Comparison of ENCODE assay signal across 11 cellular contexts in genomic region chr15:101793981-101794380, GRCh38. TPM values are rescaled to one million over a fixed set of nuclear protein-coding genes. Genes with fewer than 3 reads are reported as not detected.
A peak's percentile ranks its signal among the peaks of the same experiment; 100 is the strongest.
DNase-seq lines count a peak whose midpoint lies in the region; FAIRE-seq and TF ChIP-seq lines count a peak whose summit lies in the region.
"Not testable (repeated sequence)": the region's sequence is repeated elsewhere in the genome, so short reads cannot be mapped to it uniquely, and the experiment has no call there.
"Had no signal": no experiment of that assay in that cellular context is flagged by ENCODE, and none has a peak within 500 bp of the region (broad histone marks: within the 10 kb centered on the region; RNA-seq: fewer than 3 reads in every experiment).

No MANE protein-coding gene starts in this region.

- DNase-seq in ELR (ENCODE audit: low read depth) (peak; percentile 42), M059J (ENCODE audit: low read depth) (peak; percentile 26), NCI-H526 treated with DMSO at 0.1 percent for 48 hours (lab: John Stamatoyannopoulos, UW) (peak; percentile 58)
- DNase-seq in SJSA1 (ENCODE audit: low read depth in 1 of 2, low spot score in 2 of 2); urothelium cell line (ENCODE audit: low spot score): not testable (repeated sequence)

- H3K36me3 ChIP-seq in SJSA1 = not testable (repeated sequence)

- not testable (repeated sequence) for TF ChIP-seq CTCF in WI38 (IDR thresholded peaks at IDR 0.05; ENCODE audit: low read depth, low read length)

- not testable (repeated sequence) for H3K27me3 ChIP-seq in SJSA1 (replicated peaks)

- not testable (repeated sequence) for H3K4me3 ChIP-seq in SJSA1
- H3K4me3 ChIP-seq in WI38 (ENCODE audit: low read depth, low read length) = peak overlapping the region; percentile 17; the same call in 1 of the 2 replicates

- peak overlapping the region; percentile 73; the same call in 1 of the 2 replicates for H3K27ac ChIP-seq in SJSA1

- FAIRE-seq in urothelium cell line (lab: Jason Lieb, UNC) = peak; percentile 17

- H3K9me3 ChIP-seq in SJSA1 (replicated peaks) = not testable (repeated sequence)

- peaks cover 32% of the 10 kb centered on the region for H3K4me1 ChIP-seq in SJSA1 (replicated peaks)

RNA-seq across cellular contexts. Expression of gene OR4F6, which starts 9.3 kb away (rescaled TPM):
- total RNA-seq in M059J (2014; rRNA removed; shearing (Covaris generic)) = not detected in 2 replicates
- total RNA-seq in SJSA1 (2014; rRNA removed; shearing (Covaris generic)) = not detected in 2 replicates
- total RNA-seq: A673; Calu3; CD4-positive, alpha-beta memory T cell; Daoy; HFFc6 had no signal

RNA-seq across cellular contexts. Expression of gene OR4F15, which starts 18.0 kb away (rescaled TPM):
- total RNA-seq in M059J (2014; rRNA removed; shearing (Covaris generic)) = not detected in 2 replicates
- total RNA-seq in SJSA1 (2014; rRNA removed; shearing (Covaris generic)) = 0.03 and 0.66 TPM in 2 replicates
- total RNA-seq: A673; Calu3; CD4-positive, alpha-beta memory T cell; Daoy had no signal
